Comparison of ENCODE assay signal across 40 cellular contexts in genomic region chr3:185705498-185705897, GRCh38.
"Had no signal": no experiment of that assay in that cellular context is flagged by ENCODE, and none has a peak within 500 bp of the region (broad histone marks: within the 10 kb centered on the region; RNA-seq: fewer than 3 reads in every experiment).

No MANE protein-coding gene starts in this region.

- H3K4me1 ChIP-seq: ascending aorta, breast epithelium had no signal

- FAIRE-seq: astrocyte, bronchial epithelial cell had no signal

- H3K27me3 ChIP-seq: adrenal gland, ascending aorta, body of pancreas, brain microvascular endothelial cell, breast epithelium, cardiac muscle cell had no signal

- H3K27me3 Mint-ChIP-seq: brain had no signal

- H3K4me3 ChIP-seq: adrenal gland, ascending aorta, body of pancreas, breast epithelium, cardiac muscle cell had no signal

- H3K36me3 ChIP-seq: adrenal gland, ascending aorta, brain microvascular endothelial cell, breast epithelium, cardiac muscle cell had no signal

- DNase-seq: activated effector memory CD4-positive, alpha-beta T cell treated with anti-CD3 and anti-CD28 coated beads, Interleukin-2, amount 50 U/mL, for 16 hours; activated effector memory CD4-positive, alpha-beta T cell treated with Interleukin-2 at 50 U/mL for 16 hours; activated gamma-delta T cell; activated gamma-delta T cell treated with Interleukin-2 at 50 U/mL for 16 hours; activated naive CD4-positive, alpha-beta T cell; activated naive CD4-positive, alpha-beta T cell treated with anti-CD3 and anti-CD28 coated beads for 36 hours; activated naive CD4-positive, alpha-beta T cell treated with anti-CD3 and anti-CD28 coated beads, Interleukin-2, amount 10 ng/mL, durations not matched to agents 7 days and 5 days; activated naive CD4-positive, alpha-beta T cell treated with anti-CD3 and anti-CD28 coated beads, Interleukin-2, amount 50 U/mL, for 16 hours; activated naive CD4-positive, alpha-beta T cell treated with Interleukin-2 at 50 U/mL for 16 hours; activated naive CD8-positive, alpha-beta T cell treated with anti-CD3 and anti-CD28 coated beads for 36 hours; activated naive CD8-positive, alpha-beta T cell treated with anti-CD3 and anti-CD28 coated beads, Interleukin-2, amount 10 ng/mL, durations not matched to agents 7 days and 5 days; activated naive CD8-positive, alpha-beta T cell treated with anti-CD3 and anti-CD28 coated beads, Interleukin-2, amount 50 U/mL, for 24 hours; activated T-cell treated with anti-CD3 and anti-CD28 coated beads, Interleukin-2, amount 50 U/mL, for 1 hour; activated T-cell treated with anti-CD3 and anti-CD28 coated beads, Interleukin-2, amount 50 U/mL, for 24 hours; activated T-cell treated with anti-CD3 and anti-CD28 coated beads, Interleukin-2, amount 50 U/mL, for 4 hours; activated T-cell treated with anti-CD3 and anti-CD28 coated beads, Interleukin-2, amount 50 U/mL, for 48 hours; activated T-cell treated with anti-CD3 and anti-CD28 coated beads, Interleukin-2, amount 50 U/mL, for 72 hours; adrenal gland; amniotic stem cell; amygdala; anterior cingulate cortex; aorta; body of pancreas; brain microvascular endothelial cell; caudate nucleus; central memory CD4-positive, alpha-beta T cell; cerebellar nuclear complex had no signal

- H3K9me3 ChIP-seq: adrenal gland, ascending aorta, body of pancreas, breast epithelium had no signal

- H3K4me1 Mint-ChIP-seq: activated naive CD4-positive, alpha-beta T cell treated with anti-CD3 and anti-CD28 coated beads, Interleukin-2, amount 50 U/mL, for 24 hours; activated naive CD8-positive, alpha-beta T cell treated with anti-CD3 and anti-CD28 coated beads for 36 hours; activated naive CD8-positive, alpha-beta T cell treated with anti-CD3 and anti-CD28 coated beads, Interleukin-2, amount 10 ng/mL, durations not matched to agents 7 days and 5 days; activated naive CD8-positive, alpha-beta T cell treated with anti-CD3 and anti-CD28 coated beads, Interleukin-2, amount 50 U/mL, for 24 hours; activated T-helper 17 cell treated with anti-CD3 and anti-CD28 coated beads, Interleukin-2, amount 50 U/mL, for 72 hours had no signal

- H3K36me3 Mint-ChIP-seq: activated naive CD4-positive, alpha-beta T cell treated with anti-CD3 and anti-CD28 coated beads, Interleukin-2, amount 10 ng/mL, durations not matched to agents 7 days and 5 days; activated naive CD4-positive, alpha-beta T cell treated with anti-CD3 and anti-CD28 coated beads, Interleukin-2, amount 50 U/mL, for 24 hours; activated naive CD4-positive, alpha-beta T cell treated with anti-CD3 and anti-CD28 coated beads, Interleukin-2, amount 50 U/mL, for 72 hours; activated naive CD8-positive, alpha-beta T cell; activated naive CD8-positive, alpha-beta T cell treated with anti-CD3 and anti-CD28 coated beads for 36 hours; activated naive CD8-positive, alpha-beta T cell treated with anti-CD3 and anti-CD28 coated beads, Interleukin-2, amount 10 ng/mL, durations not matched to agents 7 days and 5 days had no signal

- H3K27ac ChIP-seq: adrenal gland, ascending aorta, body of pancreas, brain microvascular endothelial cell, breast epithelium, cardiac muscle cell had no signal

- H3K9me3 Mint-ChIP-seq: activated naive CD4-positive, alpha-beta T cell treated with anti-CD3 and anti-CD28 coated beads for 36 hours; activated naive CD4-positive, alpha-beta T cell treated with anti-CD3 and anti-CD28 coated beads, Interleukin-2, amount 10 ng/mL, durations not matched to agents 7 days and 5 days; activated naive CD4-positive, alpha-beta T cell treated with anti-CD3 and anti-CD28 coated beads, Interleukin-2, amount 50 U/mL, for 24 hours; activated naive CD4-positive, alpha-beta T cell treated with anti-CD3 and anti-CD28 coated beads, Interleukin-2, amount 50 U/mL, for 72 hours; activated naive CD8-positive, alpha-beta T cell treated with anti-CD3 and anti-CD28 coated beads for 36 hours; activated naive CD8-positive, alpha-beta T cell treated with anti-CD3 and anti-CD28 coated beads, Interleukin-2, amount 10 ng/mL, durations not matched to agents 7 days and 5 days; activated naive CD8-positive, alpha-beta T cell treated with anti-CD3 and anti-CD28 coated beads, Interleukin-2, amount 50 U/mL, for 24 hours; activated T-cell treated with anti-CD3 and anti-CD28 coated beads, Interleukin-2, amount 50 U/mL, for 24 hours; activated T-cell treated with anti-CD3 and anti-CD28 coated beads, Interleukin-2, amount 50 U/mL, for 4 hours; activated T-cell treated with anti-CD3 and anti-CD28 coated beads, Interleukin-2, amount 50 U/mL, for 72 hours; activated T-helper 1 cell treated with anti-CD3 and anti-CD28 coated beads, Interleukin-12 subunit alpha, Interleukin-12 subunit beta, Interleukin-2, Interleukin-4 antibody, amounts not matched to agents 30 ng/mL and 10 ng/mL and 1 ng/mL, durations not matched to agents 14 hours and 24 hours and 36 hours; activated T-helper 17 cell treated with anti-CD3 and anti-CD28 coated beads, Interleukin-2, amount 50 U/mL, for 72 hours; activated T-helper 2 cell treated with anti-CD3 and anti-CD28 coated beads, Interferon-gamma antibody, Interleukin-2, Interleukin-4, amounts not matched to agents 10 μg/mL and 5 μg/mL and 100 μg/mL, durations not matched to agents 14 hours and 24 hours and 36 hours; central memory CD8-positive, alpha-beta T cell had no signal

- H3K4me3 Mint-ChIP-seq: activated naive CD4-positive, alpha-beta T cell treated with anti-CD3 and anti-CD28 coated beads for 36 hours; activated naive CD4-positive, alpha-beta T cell treated with anti-CD3 and anti-CD28 coated beads, Interleukin-2, amount 10 ng/mL, durations not matched to agents 7 days and 5 days; activated naive CD4-positive, alpha-beta T cell treated with anti-CD3 and anti-CD28 coated beads, Interleukin-2, amount 50 U/mL, for 24 hours; activated naive CD8-positive, alpha-beta T cell; activated naive CD8-positive, alpha-beta T cell treated with anti-CD3 and anti-CD28 coated beads for 36 hours; activated naive CD8-positive, alpha-beta T cell treated with anti-CD3 and anti-CD28 coated beads, Interleukin-2, amount 10 ng/mL, durations not matched to agents 7 days and 5 days; activated naive CD8-positive, alpha-beta T cell treated with anti-CD3 and anti-CD28 coated beads, Interleukin-2, amount 50 U/mL, for 24 hours; activated T-cell treated with anti-CD3 and anti-CD28 coated beads, Interleukin-2, amount 50 U/mL, for 24 hours; activated T-cell treated with anti-CD3 and anti-CD28 coated beads, Interleukin-2, amount 50 U/mL, for 4 hours; activated T-cell treated with anti-CD3 and anti-CD28 coated beads, Interleukin-2, amount 50 U/mL, for 72 hours; activated T-helper 1 cell treated with anti-CD3 and anti-CD28 coated beads, Interleukin-12 subunit alpha, Interleukin-12 subunit beta, Interleukin-2, Interleukin-4 antibody, amounts not matched to agents 30 ng/mL and 10 ng/mL and 1 ng/mL, durations not matched to agents 14 hours and 24 hours and 36 hours; activated T-helper 17 cell treated with anti-CD3 and anti-CD28 coated beads, Interleukin-2, amount 50 U/mL, for 72 hours; brain; central memory CD8-positive, alpha-beta T cell had no signal

- H3K27ac Mint-ChIP-seq: activated naive CD4-positive, alpha-beta T cell treated with anti-CD3 and anti-CD28 coated beads for 36 hours; activated naive CD4-positive, alpha-beta T cell treated with anti-CD3 and anti-CD28 coated beads, Interleukin-2, amount 10 ng/mL, durations not matched to agents 7 days and 5 days; activated naive CD4-positive, alpha-beta T cell treated with anti-CD3 and anti-CD28 coated beads, Interleukin-2, amount 50 U/mL, for 24 hours; activated naive CD4-positive, alpha-beta T cell treated with anti-CD3 and anti-CD28 coated beads, Interleukin-2, amount 50 U/mL, for 72 hours; activated naive CD8-positive, alpha-beta T cell; activated naive CD8-positive, alpha-beta T cell treated with anti-CD3 and anti-CD28 coated beads for 36 hours; activated naive CD8-positive, alpha-beta T cell treated with anti-CD3 and anti-CD28 coated beads, Interleukin-2, amount 10 ng/mL, durations not matched to agents 7 days and 5 days; activated naive CD8-positive, alpha-beta T cell treated with anti-CD3 and anti-CD28 coated beads, Interleukin-2, amount 50 U/mL, for 24 hours; activated T-cell treated with anti-CD3 and anti-CD28 coated beads, Interleukin-2, amount 50 U/mL, for 24 hours; activated T-cell treated with anti-CD3 and anti-CD28 coated beads, Interleukin-2, amount 50 U/mL, for 72 hours; activated T-helper 1 cell treated with anti-CD3 and anti-CD28 coated beads, Interleukin-12 subunit alpha, Interleukin-12 subunit beta, Interleukin-2, Interleukin-4 antibody, amounts not matched to agents 30 ng/mL and 10 ng/mL and 1 ng/mL, durations not matched to agents 14 hours and 24 hours and 36 hours; activated T-helper 17 cell treated with anti-CD3 and anti-CD28 coated beads, Interleukin-2, amount 50 U/mL, for 72 hours; activated T-helper 2 cell treated with anti-CD3 and anti-CD28 coated beads, Interferon-gamma antibody, Interleukin-2, Interleukin-4, amounts not matched to agents 10 μg/mL and 5 μg/mL and 100 μg/mL, durations not matched to agents 14 hours and 24 hours and 36 hours; brain had no signal

- ATAC-seq: activated naive CD4-positive, alpha-beta T cell treated with anti-CD3 and anti-CD28 coated beads, Interleukin-2, amount 50 U/mL, for 72 hours; activated naive CD8-positive, alpha-beta T cell treated with anti-CD3 and anti-CD28 coated beads, Interleukin-2, amount 50 U/mL, for 24 hours; activated T-cell treated with anti-CD3 and anti-CD28 coated beads, Interleukin-2, amount 50 U/mL, for 4 hours; activated T-cell treated with anti-CD3 and anti-CD28 coated beads, Interleukin-2, amount 50 U/mL, for 72 hours; activated T-helper 17 cell treated with anti-CD3 and anti-CD28 coated beads, Interleukin-2, amount 50 U/mL, for 72 hours; body of pancreas had no signal
